ENCODE assay signal across 9 cellular contexts in genomic region chr4:157221895-157222763, GRCh38. TPM values are rescaled to one million over a fixed set of nuclear protein-coding genes. Genes with fewer than 3 reads are reported as not detected.
A peak's percentile ranks its signal among the peaks of the same experiment; 100 is the strongest.
DNase-seq lines count a peak whose midpoint lies in the region; ATAC-seq and TF ChIP-seq lines count a peak whose summit lies in the region.
"Had no signal": no experiment of that assay in that cellular context is flagged by ENCODE, and none has a peak within 500 bp of the region (broad histone marks: within the 10 kb centered on the region; RNA-seq: fewer than 3 reads in every experiment).

No MANE protein-coding gene starts in this region.

- no peak overlapping the region for H4K12ac ChIP-seq in trophoblast cell (ENCODE audit: low read depth, low read length)

- H3K23ac ChIP-seq in trophoblast cell (ENCODE audit: low read length) = no peak overlapping the region

- no peak overlapping the region for H2BK5ac ChIP-seq in trophoblast cell (ENCODE audit: low read depth, low read length, poor library complexity)

- H3K18ac ChIP-seq in trophoblast cell (ENCODE audit: low read length) = no peak overlapping the region

- H3K27me3 ChIP-seq in trophoblast cell (ENCODE audit: insufficient read depth, low read length) = peaks cover 26% of the 10 kb centered on the region

- CTCF ChIA-PET in activated CD8-positive, alpha-beta T cell treated with anti-CD3 and anti-CD28 coated beads, Interleukin-2, amount 10 ng/mL, durations not matched to agents 7 days and 5 days (lab: Charles Lee) = no interaction called here

- H3K36me3 ChIP-seq in trophoblast cell (ENCODE audit: control insufficient read depth in 1 of 2, insufficient read depth in 2 of 2, low read length in 2 of 2) = no peaks in the 10 kb centered on the region

- no peak overlapping the region for H2BK120ac ChIP-seq in trophoblast cell (ENCODE audit: insufficient read depth, low read length, poor library complexity)

- no peaks in the 10 kb centered on the region for H3K4me1 Mint-ChIP-seq in activated CD8-positive, alpha-beta T cell treated with anti-CD3 and anti-CD28 coated beads, Interleukin-2, amount 10 ng/mL, durations not matched to agents 7 days and 5 days (ENCODE audit: low read depth)
- peaks cover 0 to 2% of the 10 kb centered on the region in 2 donors for H3K4me1 Mint-ChIP-seq in immature natural killer cell
- H3K4me1 Mint-ChIP-seq: activated B cell treated with CpG ODN at 0.5 μM for 24 hours had no signal

- H3K4me3 ChIP-seq in fibroblast of mammary gland (ENCODE audit: control insufficient read depth, low read depth, low read length) (peak overlapping the region; percentile 42), trophoblast cell (ENCODE audit: low read depth, low read length) (peak overlapping the region; percentile 64)

- H3K79me1 ChIP-seq in trophoblast cell (ENCODE audit: low read length) = no peaks in the 10 kb centered on the region

- no peaks in the 10 kb centered on the region for H3K79me2 ChIP-seq in trophoblast cell (ENCODE audit: control insufficient read depth, insufficient read depth, low read length, poor library complexity)

- no peaks in the 10 kb centered on the region for H3K9me3 ChIP-seq in trophoblast cell (ENCODE audit: insufficient read depth, low read depth, low read length)

- POLR2A ChIA-PET in activated CD8-positive, alpha-beta T cell treated with anti-CD3 and anti-CD28 coated beads, Interleukin-2, amount 10 ng/mL, durations not matched to agents 7 days and 5 days (lab: Charles Lee) = no interaction called here

- H2AFZ ChIP-seq in trophoblast cell (ENCODE audit: insufficient read depth, low read length, poor library complexity) = peak overlapping the region; percentile 26

- H3K27ac ChIP-seq in trophoblast cell (ENCODE audit: low read depth, low read length) = no peak overlapping the region

- H3K27me3 Mint-ChIP-seq in activated CD8-positive, alpha-beta T cell treated with anti-CD3 and anti-CD28 coated beads, Interleukin-2, amount 10 ng/mL, durations not matched to agents 7 days and 5 days (ENCODE audit: low read depth) = peaks cover 18% of the 10 kb centered on the region
- H3K27me3 Mint-ChIP-seq in immature natural killer cell (ENCODE audit: low read depth in 3 of 3) = peaks cover 0 to 12% (median 6%) of the 10 kb centered on the region in 3 donors

- no peak overlapping the region for H3K4ac ChIP-seq in trophoblast cell (ENCODE audit: low read depth, low read length)

- DNase-seq in ELF-1 (ENCODE audit: low read depth, low spot score) (peak; percentile 62), NCI-H524 (lab: John Stamatoyannopoulos, UW) (peak; percentile 56 to 74), fibroblast of mammary gland (ENCODE audit: low read depth) (no peak), trophoblast cell (no peak), immature natural killer cell (no peak)
- no peak for DNase-seq in stimulated activated CD4-positive, alpha-beta T cell treated with anti-CD3 and anti-CD28 coated beads, Interleukin-2, amount 100 ng/mL, for 48 hours
- DNase-seq in activated CD8-positive, alpha-beta T cell treated with anti-CD3 and anti-CD28 coated beads, Interleukin-2, amount 10 ng/mL, durations not matched to agents 7 days and 5 days = no peak
- DNase-seq: activated B cell treated with CpG ODN at 0.5 μM for 24 hours had no signal

- ATAC-seq in activated CD8-positive, alpha-beta T cell treated with anti-CD3 and anti-CD28 coated beads, Interleukin-2, amount 10 ng/mL, durations not matched to agents 7 days and 5 days = no peak
- no peak for ATAC-seq in GM19023 (IDR thresholded peaks at IDR 0.05; ENCODE audit: unreplicated experiment)

- no peak overlapping the region for H3K4me3 Mint-ChIP-seq in activated CD8-positive, alpha-beta T cell treated with anti-CD3 and anti-CD28 coated beads, Interleukin-2, amount 10 ng/mL, durations not matched to agents 7 days and 5 days
- no peak overlapping the region for H3K4me3 Mint-ChIP-seq in immature natural killer cell
- H3K4me3 Mint-ChIP-seq: activated B cell treated with CpG ODN at 0.5 μM for 24 hours had no signal

- H3K9ac ChIP-seq in trophoblast cell (ENCODE audit: low read length) = no peak overlapping the region

- no peak overlapping the region for H4K8ac ChIP-seq in trophoblast cell (ENCODE audit: low read depth, low read length)

- no peak overlapping the region for H2BK12ac ChIP-seq in trophoblast cell (ENCODE audit: low read length)

- H2AK5ac ChIP-seq in trophoblast cell (ENCODE audit: low read length) = no peak overlapping the region

- peaks cover 1% of the 10 kb centered on the region for H3K36me3 Mint-ChIP-seq in activated CD8-positive, alpha-beta T cell treated with anti-CD3 and anti-CD28 coated beads, Interleukin-2, amount 10 ng/mL, durations not matched to agents 7 days and 5 days (ENCODE audit: low read depth)
- H3K36me3 Mint-ChIP-seq in immature natural killer cell = peaks cover 0 to 9% (median 0%) of the 10 kb centered on the region in 3 donors

- no peak overlapping the region for H3K14ac ChIP-seq in trophoblast cell (ENCODE audit: low read length)

- no CpG with 5 or more reads among the region's 58 CpGs for WGBS in trophoblast cell (ENCODE audit: extremely low coverage, insufficient coverage, insufficient read length)

- no peak overlapping the region for H4K91ac ChIP-seq in trophoblast cell (ENCODE audit: low read depth, low read length)

- TF ChIP-seq CTCF in fibroblast of mammary gland (conservative IDR thresholded peaks at IDR 0.05; ENCODE audit: control insufficient read depth, insufficient read depth, low read depth, low read length) = no peak

- H3K27ac Mint-ChIP-seq in activated CD8-positive, alpha-beta T cell treated with anti-CD3 and anti-CD28 coated beads, Interleukin-2, amount 10 ng/mL, durations not matched to agents 7 days and 5 days = no peak overlapping the region
- no peak overlapping the region for H3K27ac Mint-ChIP-seq in immature natural killer cell
- H3K27ac Mint-ChIP-seq: activated B cell treated with CpG ODN at 0.5 μM for 24 hours had no signal

- peaks cover 8 to 11% of the 10 kb centered on the region in 2 experiments for H3K4me1 ChIP-seq in trophoblast cell (ENCODE audit: control insufficient read depth in 1 of 2, insufficient read depth in 2 of 2, low read length in 2 of 2)

- peak overlapping the region; percentile 94 for H3K4me2 ChIP-seq in trophoblast cell (ENCODE audit: low read length)

- peaks cover 9% of the 10 kb centered on the region for H3K9me3 Mint-ChIP-seq in activated CD8-positive, alpha-beta T cell treated with anti-CD3 and anti-CD28 coated beads, Interleukin-2, amount 10 ng/mL, durations not matched to agents 7 days and 5 days (ENCODE audit: insufficient read depth)
- peaks cover 8 to 40% (median 28%) of the 10 kb centered on the region in 6 donors for H3K9me3 Mint-ChIP-seq in immature natural killer cell

RNA-seq across cellular contexts. Expression of gene GRIA2, which starts 1.6 kb away (rescaled TPM):
- not detected in 2 replicates for polyA plus RNA-seq in trophoblast cell (2013)
- not detected for total RNA-seq in activated CD8-positive, alpha-beta T cell treated with anti-CD3 and anti-CD28 coated beads, Interleukin-2, amount 10 ng/mL, durations not matched to agents 7 days and 5 days
- not detected for polyA plus RNA-seq in immature natural killer cell
- total RNA-seq: activated B cell treated with CpG ODN at 0.5 μM for 24 hours had no signal

Comparison
In these comparisons a context has a peak if more than half of its experiments do, and no peak if none do; other contexts are left out.
1. DNase-seq: peak in ELF-1 (single experiment) and NCI-H524 (2 of 2); none in fibroblast of mammary gland (single experiment), trophoblast cell (0 of 2), stimulated activated CD4-positive, alpha-beta T cell treated with anti-CD3 and anti-CD28 coated beads, Interleukin-2, amount 100 ng/mL, for 48 hours (0 of 2), activated CD8-positive, alpha-beta T cell treated with anti-CD3 and anti-CD28 coated beads, Interleukin-2, amount 10 ng/mL, durations not matched to agents 7 days and 5 days (single experiment) and immature natural killer cell (0 of 3).